ENCODE assay signal across 1 cellular context in the genomic region with DNA sequence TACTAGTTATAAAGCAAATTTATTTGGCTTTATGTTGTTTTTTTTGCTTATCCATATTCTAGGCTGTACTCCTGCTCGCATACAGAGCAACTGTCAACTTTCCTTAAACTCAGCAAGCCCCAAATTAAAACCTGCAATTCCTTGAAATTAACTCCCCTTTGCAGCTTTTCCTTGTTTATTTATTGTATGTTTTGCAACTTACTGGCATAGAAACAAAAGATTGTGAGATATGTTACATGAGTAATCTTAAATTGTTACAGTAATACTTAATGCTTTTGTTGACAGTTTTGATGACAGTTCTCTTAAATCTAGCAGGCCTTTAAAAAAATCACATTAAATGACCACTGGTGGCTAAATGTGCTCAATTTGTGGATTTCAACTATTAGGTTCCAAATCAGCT.
TF ChIP-seq lines count a peak whose summit lies in the region.

No MANE protein-coding gene starts in this region.

TF ChIP-seq in IMR-90, 13 proteins besides CTCF, POLR2A, EP300 and RAD21:
- TF ChIP-seq CEBPB (IDR thresholded peaks at IDR 0.05; ENCODE audit: low read depth, low read length) (peak; percentile 33; the same call in 1 of the 2 replicates), NFE2L2 (IDR thresholded peaks at IDR 0.05; ENCODE audit: low read depth, low read length) (no peak)
